Comparison of ENCODE assay signal across 9 cellular contexts in genomic region chr14:61479746-61480502, GRCh38.
DNase-seq lines count a peak whose midpoint lies in the region; ATAC-seq and TF ChIP-seq lines count a peak whose summit lies in the region.
"Had no signal": no experiment of that assay in that cellular context is flagged by ENCODE, and none has a peak within 500 bp of the region (broad histone marks: within the 10 kb centered on the region; RNA-seq: fewer than 3 reads in every experiment).

No MANE protein-coding gene starts in this region.

- H3K9me3 Mint-ChIP-seq in MCF 10A (ENCODE audit: unreplicated experiment) = no peaks in the 10 kb centered on the region

- H3K36me3 ChIP-seq in breast epithelium = no peaks in the 10 kb centered on the region
- H3K36me3 ChIP-seq in SU-DHL-6 (ENCODE audit: low read length) = no peaks in the 10 kb centered on the region
- H3K36me3 ChIP-seq in gastroesophageal sphincter = no peaks in the 10 kb centered on the region
- H3K36me3 ChIP-seq in upper lobe of left lung = no peaks in the 10 kb centered on the region
- no peaks in the 10 kb centered on the region for H3K36me3 ChIP-seq in ovary

- no peak for ATAC-seq in gastroesophageal sphincter
- ATAC-seq in upper lobe of left lung (ENCODE audit: low FRiP score in 2 of 2) = no peak

- H3K27me3 Mint-ChIP-seq in MCF 10A (ENCODE audit: insufficient read depth, unreplicated experiment) = no peaks in the 10 kb centered on the region

- DNase-seq in MCF 10A (ENCODE audit: unreplicated experiment) (peak; percentile 79), breast epithelium (ENCODE audit: low spot score in 2 of 2) (no peak), upper lobe of left lung (no peak), DMS 273 (lab: John Stamatoyannopoulos, UW; ENCODE audit: unreplicated experiment) (no peak), ovary (no peak), NCI-H446 treated with DMSO at 0.1 percent for 48 hours (lab: John Stamatoyannopoulos, UW) (no peak)
- DNase-seq: DMS79 had no signal

- peak overlapping the region in 1 of 2 donors; percentile 61 for H3K27ac ChIP-seq in breast epithelium
- H3K27ac ChIP-seq in SU-DHL-6 (ENCODE audit: low read depth, low read length) = no peak overlapping the region
- peak overlapping the region in 3 of 4 donors; percentile 1 to 79 (median 78) for H3K27ac ChIP-seq in gastroesophageal sphincter
- peak overlapping the region; percentile 36 to 96 (median 92) for H3K27ac ChIP-seq in upper lobe of left lung
- H3K27ac ChIP-seq in ovary = no peak overlapping the region

- H3K9me3 ChIP-seq in breast epithelium (no peaks in the 10 kb centered on the region), SU-DHL-6 (ENCODE audit: insufficient read depth, low read length) (no peaks in the 10 kb centered on the region), gastroesophageal sphincter (no peaks in the 10 kb centered on the region), upper lobe of left lung (no peaks in the 10 kb centered on the region), ovary (no peaks in the 10 kb centered on the region)

- POLR2A ChIA-PET in MCF 10A (lab: Yijun Ruan, JAX) = interaction anchor here (0.7 to 7.8 kb wide), 11 partner anchors 9 to 282 kb away, joined by 3 to 103 read pairs (median 4); partner anchors contain the start of genes HIF1A and SNAPC1

- H2AFZ ChIP-seq in SU-DHL-6 (ENCODE audit: low read depth, low read length, severe bottlenecking) = no peak overlapping the region

- no peaks in the 10 kb centered on the region for H3K27me3 ChIP-seq in breast epithelium
- H3K27me3 ChIP-seq in SU-DHL-6 (ENCODE audit: low read length) = no peaks in the 10 kb centered on the region
- no peaks in the 10 kb centered on the region for H3K27me3 ChIP-seq in gastroesophageal sphincter
- H3K27me3 ChIP-seq in upper lobe of left lung = no peaks in the 10 kb centered on the region
- H3K27me3 ChIP-seq in ovary = no peaks in the 10 kb centered on the region

- no peak overlapping the region for H3K4me3 Mint-ChIP-seq in MCF 10A (ENCODE audit: unreplicated experiment)

- CTCF ChIA-PET in MCF 10A (lab: Yijun Ruan, JAX) = interaction anchor here (0.6 to 2.0 kb wide), 7 partner anchors 23 to 359 kb away, joined by 3 to 7 read pairs (median 3); partner anchors contain the start of gene SNAPC1

- H3K4me1 Mint-ChIP-seq in MCF 10A (ENCODE audit: insufficient read depth, unreplicated experiment) = peaks cover 38% of the 10 kb centered on the region

- H3K79me2 ChIP-seq in SU-DHL-6 (ENCODE audit: insufficient read depth, low read length) = no peaks in the 10 kb centered on the region

- TF ChIP-seq EP300 in gastroesophageal sphincter (IDR thresholded peaks at IDR 0.05) = no peak
- TF ChIP-seq EP300 in upper lobe of left lung (IDR thresholded peaks at IDR 0.05) = peak in 1 of 4 donors; percentile 48
- no peak for TF ChIP-seq EP300 in ovary (IDR thresholded peaks at IDR 0.05)

- intact Hi-C loops in MCF 10A (cut with micrococcal nuclease) = no loop called here
- intact Hi-C loops in breast epithelium (cut with DNase I; ENCODE audit: low total_unique reads) = loop anchor here (2.0 kb wide), 1 partner anchor 55 kb away; no protein-coding TSS in a partner anchor
- intact Hi-C loops in ovary (cut with DNase I) = loop anchor here in 2 of 4 donors (10.0 kb wide), 3 partner anchors 55 to 215 kb away; partner anchors contain the start of gene HIF1A (in 1 of the 2)

- H3K9me2 ChIP-seq in SU-DHL-6 (replicated peaks; ENCODE audit: insufficient read depth, low read length) = no peaks in the 10 kb centered on the region

- no peaks in the 10 kb centered on the region for H4K20me1 ChIP-seq in SU-DHL-6 (ENCODE audit: low read depth, low read length)

- WGBS in gastroesophageal sphincter (ENCODE audit: low coverage in 1 of 2), 2 donors = 90 to 100% methylated on average over 1 to 2 of the region's 3 CpGs
- whole genome bisulfite sequencing in upper lobe of left lung, 2 donors = 81 to 83% methylated on average over 3 of the region's 3 CpGs
- WGBS in ovary, 3 donors = 79 to 93% (median 93%) methylated on average over 3 of the region's 3 CpGs

- H3K4me2 ChIP-seq in SU-DHL-6 (ENCODE audit: low read depth, low read length, poor library complexity, severe bottlenecking) = no peak overlapping the region

- no TSS peak for BruUV-seq in MCF 10A (replicated peaks; lab: Mats Ljungman, UMichigan)

- H3K4me1 ChIP-seq in breast epithelium = peaks cover 0 to 4% of the 10 kb centered on the region in 2 donors
- H3K4me1 ChIP-seq in gastroesophageal sphincter = peaks cover 5 to 49% (median 8%) of the 10 kb centered on the region in 3 donors
- H3K4me1 ChIP-seq in upper lobe of left lung = peaks cover 49 to 68% (median 60%) of the 10 kb centered on the region in 4 donors
- H3K4me1 ChIP-seq in ovary (ENCODE audit: insufficient read depth) = peaks cover 10% of the 10 kb centered on the region

- H3K9ac ChIP-seq in SU-DHL-6 (ENCODE audit: low read length) = peak overlapping the region; percentile 57; the same call in 1 of the 2 replicates

- peaks cover 44% of the 10 kb centered on the region for H3F3A ChIP-seq in SU-DHL-6 (ENCODE audit: insufficient read depth)

- peaks cover 4% of the 10 kb centered on the region for H3K36me3 Mint-ChIP-seq in MCF 10A (ENCODE audit: insufficient read depth, unreplicated experiment)

- no peak overlapping the region for H3K27ac Mint-ChIP-seq in MCF 10A (ENCODE audit: low read depth, unreplicated experiment)

- H3K4me3 ChIP-seq in breast epithelium (no peak overlapping the region), SU-DHL-6 (ENCODE audit: insufficient read depth, low read length, poor library complexity, severe bottlenecking) (no peak overlapping the region), gastroesophageal sphincter (no peak overlapping the region), upper lobe of left lung (no peak overlapping the region), ovary (no peak overlapping the region)

- TF ChIP-seq CTCF in MCF 10A (IDR thresholded peaks at IDR 0.05; ENCODE audit: unreplicated experiment) = no peak
- no peak for TF ChIP-seq CTCF in breast epithelium (IDR thresholded peaks at IDR 0.05)
- TF ChIP-seq CTCF in SU-DHL-6 (IDR thresholded peaks at IDR 0.05; ENCODE audit: insufficient read depth, low read length, poor library complexity, severe bottlenecking) = no peak
- no peak for TF ChIP-seq CTCF in gastroesophageal sphincter (IDR thresholded peaks at IDR 0.05)
- TF ChIP-seq CTCF in upper lobe of left lung (IDR thresholded peaks at IDR 0.05) = no peak
- no peak for TF ChIP-seq CTCF in ovary (IDR thresholded peaks at IDR 0.05)

- no peak for TF ChIP-seq POLR2A in breast epithelium (IDR thresholded peaks at IDR 0.05)
- TF ChIP-seq POLR2A in gastroesophageal sphincter (IDR thresholded peaks at IDR 0.05) = no peak
- TF ChIP-seq POLR2A in upper lobe of left lung (IDR thresholded peaks at IDR 0.05) = no peak
- TF ChIP-seq POLR2A in ovary (IDR thresholded peaks at IDR 0.05) = no peak

Comparison
In these comparisons a context has a peak if more than half of its experiments do, and no peak if none do; other contexts are left out.
1. H3K27ac ChIP-seq: peak in gastroesophageal sphincter (3 of 4) and upper lobe of left lung (4 of 4); none in SU-DHL-6 (single experiment) and ovary (0 of 2).